8 cellular contexts compared by ENCODE assay signal in genomic region chr2:46062637-46063412, GRCh38.
DNase-seq lines count a peak whose midpoint lies in the region; TF ChIP-seq lines count a peak whose summit lies in the region.

No MANE protein-coding gene starts in this region.

- H3K27ac ChIP-seq in WERI-Rb-1: no peak overlapping the region
- no peak overlapping the region for H3K27ac ChIP-seq in breast epithelium

- H3K36me3 ChIP-seq in WERI-Rb-1 (no peaks in the 10 kb centered on the region), breast epithelium (no peaks in the 10 kb centered on the region)

- no peaks in the 10 kb centered on the region for H3K27me3 ChIP-seq in WERI-Rb-1 (ENCODE audit: insufficient read depth, low read depth, severe bottlenecking)
- H3K27me3 ChIP-seq in breast epithelium: no peaks in the 10 kb centered on the region

- no peak overlapping the region for H3K4me3 ChIP-seq in WERI-Rb-1 (ENCODE audit: low read depth, low read length)
- no peak overlapping the region for H3K4me3 ChIP-seq in breast epithelium

- peak; percentile 65 for DNase-seq in activated gamma-delta T cell treated with Interleukin-2 at 50 U/mL for 16 hours
- DNase-seq in activated gamma-delta T cell (lab: John Stamatoyannopoulos, UW): no peak
- peak; percentile 57 for DNase-seq in NCI-H2171 (lab: John Stamatoyannopoulos, UW)
- peak; percentile 87 for DNase-seq in WERI-Rb-1
- DNase-seq in breast epithelium (ENCODE audit: low spot score in 2 of 2): peak; percentile 75 to 76
- peak; percentile 88 for DNase-seq in islet precursor cell
- peak; percentile 54 to 69 for DNase-seq in stimulated activated CD4-positive, alpha-beta T cell treated with anti-CD3 and anti-CD28 coated beads, Interleukin-15, amount 100 ng/mL, for 48 hours (ENCODE audit: low read depth in 2 of 2)
- DNase-seq in mesenteric fat pad (ENCODE audit: low spot score): no peak

- H3K4me1 ChIP-seq in breast epithelium: no peaks in the 10 kb centered on the region

- intact Hi-C loops in breast epithelium (cut with DNase I; ENCODE audit: low total_unique reads): no loop called here

- no peak for TF ChIP-seq POLR2A in breast epithelium (IDR thresholded peaks at IDR 0.05)

- H3K9me3 ChIP-seq in WERI-Rb-1 (ENCODE audit: severe bottlenecking) (no peaks in the 10 kb centered on the region), breast epithelium (no peaks in the 10 kb centered on the region)

- peak; percentile 87 for TF ChIP-seq CTCF in WERI-Rb-1 (IDR thresholded peaks at IDR 0.05; ENCODE audit: low read depth, low read length)
- TF ChIP-seq CTCF in breast epithelium (IDR thresholded peaks at IDR 0.05): peak; percentile 83 to 91 (median 87)

Comparison
In these comparisons a context has a peak if more than half of its experiments do, and no peak if none do; other contexts are left out.
1. DNase-seq: peak in activated gamma-delta T cell treated with Interleukin-2 at 50 U/mL for 16 hours (single experiment), NCI-H2171 (single experiment), WERI-Rb-1 (single experiment), breast epithelium (2 of 2), islet precursor cell (single experiment) and stimulated activated CD4-positive, alpha-beta T cell treated with anti-CD3 and anti-CD28 coated beads, Interleukin-15, amount 100 ng/mL, for 48 hours (2 of 2); none in activated gamma-delta T cell (single experiment) and mesenteric fat pad (single experiment).